32 cellular contexts compared by ENCODE assay signal in the genomic region with DNA sequence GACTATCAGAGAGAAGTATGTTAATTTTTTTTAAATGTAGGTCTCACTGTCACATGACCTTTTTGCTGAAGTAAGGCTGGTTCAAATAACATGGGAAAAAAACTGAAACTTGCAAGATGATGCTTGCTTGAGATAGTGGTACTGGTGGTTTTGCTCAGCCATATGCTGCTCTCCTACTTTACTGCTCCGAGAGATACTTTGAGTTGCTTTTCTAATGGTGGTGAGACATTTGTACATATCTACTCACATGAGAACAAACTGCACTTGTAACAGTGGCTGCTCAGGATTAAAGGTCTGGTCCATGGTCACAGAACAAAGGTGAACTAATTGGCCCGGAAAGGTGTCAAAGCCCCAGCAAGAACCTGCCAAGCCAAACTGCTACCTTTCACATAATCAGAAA.
"Had no signal": no experiment of that assay in that cellular context is flagged by ENCODE, and none has a peak within 500 bp of the region (broad histone marks: within the 10 kb centered on the region; RNA-seq: fewer than 3 reads in every experiment).

No MANE protein-coding gene starts in this region.

- H3K9ac ChIP-seq: KMS-11, SK-N-SH had no signal

- H3K27me3 ChIP-seq: body of pancreas, breast epithelium, Peyer's patch, SJSA1 had no signal

- H3K36me3 ChIP-seq: breast epithelium, Peyer's patch, SJSA1 had no signal

- H3K27ac ChIP-seq: body of pancreas, breast epithelium, KMS-11, Peyer's patch, SJSA1, VCaP had no signal

- H3K4me3 ChIP-seq: body of pancreas, breast epithelium, Peyer's patch, SJSA1 had no signal

- ATAC-seq: activated CD8-positive, alpha-beta memory T cell treated with anti-CD3 and anti-CD28 coated beads, Interleukin-2, amount 10 ng/mL, durations not matched to agents 7 days and 5 days; body of pancreas; PC-3 had no signal

- DNase-seq: activated CD4-positive, alpha-beta memory T cell treated with anti-CD3 and anti-CD28 coated beads, Interleukin-2, amount 10 ng/mL, durations not matched to agents 7 days and 5 days; activated CD4-positive, alpha-beta T cell treated with anti-CD3 and anti-CD28 coated beads for 1 hour; activated CD4-positive, alpha-beta T cell treated with anti-CD3 and anti-CD28 coated beads for 48 hours; activated CD4-positive, CD25-positive, alpha-beta regulatory T cell; activated CD8-positive, alpha-beta memory T cell treated with anti-CD3 and anti-CD28 coated beads for 24 hours; activated CD8-positive, alpha-beta memory T cell treated with anti-CD3 and anti-CD28 coated beads, Interleukin-2, amount 10 ng/mL, durations not matched to agents 7 days and 5 days; activated CD8-positive, alpha-beta memory T cell treated with anti-CD3 and anti-CD28 coated beads, Interleukin-2, amount 50 U/mL, for 48 hours; activated effector memory CD4-positive, alpha-beta T cell treated with anti-CD3 and anti-CD28 coated beads, Interleukin-2, amount 50 U/mL, for 16 hours; activated naive CD4-positive, alpha-beta T cell; activated naive CD4-positive, alpha-beta T cell treated with anti-CD3 and anti-CD28 coated beads, Interleukin-2, amount 50 U/mL, for 16 hours; activated naive CD8-positive, alpha-beta T cell treated with anti-CD3 and anti-CD28 coated beads for 36 hours; activated T-cell treated with anti-CD3 and anti-CD28 coated beads, Interleukin-2, amount 50 U/mL, for 48 hours; amniotic stem cell; body of pancreas; MM.1S; MV-4-11; NCI-H1092; NCI-H1436 treated with DMSO at 0.1 percent for 48 hours; NCI-H1694 treated with DMSO at 0.1 percent for 48 hours; NCI-H2029; NCI-H345; NCI-H524 treated with DMSO at 0.1 percent for 48 hours; PC-3; RPMI8226; SHP77 treated with DMSO at 0.1 percent for 48 hours; SK-N-SH had no signal

- H3K4me1 ChIP-seq: body of pancreas, breast epithelium, Peyer's patch had no signal

- FAIRE-seq: astrocyte had no signal

- H3K9me3 ChIP-seq: body of pancreas, breast epithelium, Peyer's patch, SJSA1, SK-N-SH had no signal

- H3K4me2 ChIP-seq: KMS-11, SK-N-SH had no signal
